1 cellular context compared by ENCODE assay signal in the genomic region with DNA sequence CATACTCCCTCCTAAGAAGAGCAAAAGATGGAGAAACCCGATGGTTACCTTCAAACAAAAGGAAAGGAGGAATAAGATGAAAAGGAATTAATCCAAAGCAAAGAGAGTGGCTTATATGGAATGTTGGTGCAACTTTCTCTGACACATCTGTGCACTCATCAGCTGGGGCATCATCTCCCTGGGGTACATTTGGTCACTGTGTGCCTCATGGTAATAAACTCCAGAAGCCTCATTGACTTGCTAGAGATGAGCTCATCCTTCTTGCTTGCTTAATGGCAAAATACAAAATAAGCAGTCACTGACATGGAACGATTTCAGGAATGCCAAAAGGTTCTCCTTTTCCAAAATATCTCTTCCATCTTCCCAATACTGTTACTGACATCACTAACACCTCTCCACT.
TF ChIP-seq lines count a peak whose summit lies in the region.

No MANE protein-coding gene starts in this region.

TF ChIP-seq in SK-N-SH treated with all-trans-retinoic acid at 6 μM for 48 hours, 23 proteins besides CTCF, POLR2A, EP300 and RAD21 (continued from another document):
- TF ChIP-seq, protein P1, sequence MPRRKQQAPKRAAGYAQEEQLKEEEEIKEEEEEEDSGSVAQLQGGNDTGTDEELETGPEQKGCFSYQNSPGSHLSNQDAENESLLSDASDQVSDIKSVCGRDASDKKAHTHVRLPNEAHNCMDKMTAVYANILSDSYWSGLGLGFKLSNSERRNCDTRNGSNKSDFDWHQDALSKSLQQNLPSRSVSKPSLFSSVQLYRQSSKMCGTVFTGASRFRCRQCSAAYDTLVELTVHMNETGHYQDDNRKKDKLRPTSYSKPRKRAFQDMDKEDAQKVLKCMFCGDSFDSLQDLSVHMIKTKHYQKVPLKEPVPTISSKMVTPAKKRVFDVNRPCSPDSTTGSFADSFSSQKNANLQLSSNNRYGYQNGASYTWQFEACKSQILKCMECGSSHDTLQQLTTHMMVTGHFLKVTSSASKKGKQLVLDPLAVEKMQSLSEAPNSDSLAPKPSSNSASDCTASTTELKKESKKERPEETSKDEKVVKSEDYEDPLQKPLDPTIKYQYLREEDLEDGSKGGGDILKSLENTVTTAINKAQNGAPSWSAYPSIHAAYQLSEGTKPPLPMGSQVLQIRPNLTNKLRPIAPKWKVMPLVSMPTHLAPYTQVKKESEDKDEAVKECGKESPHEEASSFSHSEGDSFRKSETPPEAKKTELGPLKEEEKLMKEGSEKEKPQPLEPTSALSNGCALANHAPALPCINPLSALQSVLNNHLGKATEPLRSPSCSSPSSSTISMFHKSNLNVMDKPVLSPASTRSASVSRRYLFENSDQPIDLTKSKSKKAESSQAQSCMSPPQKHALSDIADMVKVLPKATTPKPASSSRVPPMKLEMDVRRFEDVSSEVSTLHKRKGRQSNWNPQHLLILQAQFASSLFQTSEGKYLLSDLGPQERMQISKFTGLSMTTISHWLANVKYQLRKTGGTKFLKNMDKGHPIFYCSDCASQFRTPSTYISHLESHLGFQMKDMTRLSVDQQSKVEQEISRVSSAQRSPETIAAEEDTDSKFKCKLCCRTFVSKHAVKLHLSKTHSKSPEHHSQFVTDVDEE (CRISPR knock-in tag; IDR thresholded peaks at IDR 0.05), result no peak
- TF ChIP-seq SNAI2 (CRISPR knock-in tag; IDR thresholded peaks at IDR 0.05) (no peak), TOX (CRISPR knock-in tag; IDR thresholded peaks at IDR 0.05; ENCODE audit: borderline replicate concordance) (no peak), OSR1 (CRISPR knock-in tag; IDR thresholded peaks at IDR 0.05) (no peak), ZNF70 (CRISPR knock-in tag; IDR thresholded peaks at IDR 0.05) (no peak)
